1 cellular context compared by ENCODE assay signal in genomic region chr6:159113223-159113622, GRCh38.
TF ChIP-seq lines count a peak whose summit lies in the region.

No MANE protein-coding gene starts in this region.

TF ChIP-seq in H1, 55 proteins besides CTCF, POLR2A, EP300 and RAD21:
- no peak for TF ChIP-seq PHF8 (conservative IDR thresholded peaks at IDR 0.05; ENCODE audit: low read depth, low read length)
- no peak for TF ChIP-seq TAF7 (optimal IDR thresholded peaks at IDR 0.05; ENCODE audit: borderline replicate concordance, low read depth, low read length)
- no peak for TF ChIP-seq SIN3A (conservative IDR thresholded peaks at IDR 0.05 in 1 of 2, IDR thresholded peaks at IDR 0.05 in 1 of 2; ENCODE audit: low read depth in 1 of 2, low read length in 2 of 2)
- TF ChIP-seq EZH2 (IDR thresholded peaks at IDR 0.05; ENCODE audit: low read depth, low read length, severe bottlenecking) = no peak
- TF ChIP-seq HDAC6 (IDR thresholded peaks at IDR 0.05; ENCODE audit: low read depth, low read length) = no peak
- no peak for TF ChIP-seq EGR1 (IDR thresholded peaks at IDR 0.05; ENCODE audit: borderline replicate concordance, low read depth, low read length)
- no peak for TF ChIP-seq BRCA1 (IDR thresholded peaks at IDR 0.05; ENCODE audit: low read depth, low read length)
- TF ChIP-seq JUN (IDR thresholded peaks at IDR 0.05; ENCODE audit: low read depth, low read length) = no peak
- no peak for TF ChIP-seq E2F6 (IDR thresholded peaks at IDR 0.05)
- TF ChIP-seq, protein P1, sequence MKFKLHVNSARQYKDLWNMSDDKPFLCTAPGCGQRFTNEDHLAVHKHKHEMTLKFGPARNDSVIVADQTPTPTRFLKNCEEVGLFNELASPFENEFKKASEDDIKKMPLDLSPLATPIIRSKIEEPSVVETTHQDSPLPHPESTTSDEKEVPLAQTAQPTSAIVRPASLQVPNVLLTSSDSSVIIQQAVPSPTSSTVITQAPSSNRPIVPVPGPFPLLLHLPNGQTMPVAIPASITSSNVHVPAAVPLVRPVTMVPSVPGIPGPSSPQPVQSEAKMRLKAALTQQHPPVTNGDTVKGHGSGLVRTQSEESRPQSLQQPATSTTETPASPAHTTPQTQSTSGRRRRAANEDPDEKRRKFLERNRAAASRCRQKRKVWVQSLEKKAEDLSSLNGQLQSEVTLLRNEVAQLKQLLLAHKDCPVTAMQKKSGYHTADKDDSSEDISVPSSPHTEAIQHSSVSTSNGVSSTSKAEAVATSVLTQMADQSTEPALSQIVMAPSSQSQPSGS (IDR thresholded peaks at IDR 0.05; ENCODE audit: low read length) = no peak
- no peak for TF ChIP-seq NANOG (IDR thresholded peaks at IDR 0.05; ENCODE audit: insufficient read depth, low read depth, low read length, poor library complexity, severe bottlenecking)
- TF ChIP-seq SP1 (IDR thresholded peaks at IDR 0.05; ENCODE audit: low read depth, low read length) = no peak
- TF ChIP-seq NRF1 (IDR thresholded peaks at IDR 0.05; ENCODE audit: low read depth, low read length) = no peak
